ENCODE assay signal across 14 cellular contexts in the genomic region with DNA sequence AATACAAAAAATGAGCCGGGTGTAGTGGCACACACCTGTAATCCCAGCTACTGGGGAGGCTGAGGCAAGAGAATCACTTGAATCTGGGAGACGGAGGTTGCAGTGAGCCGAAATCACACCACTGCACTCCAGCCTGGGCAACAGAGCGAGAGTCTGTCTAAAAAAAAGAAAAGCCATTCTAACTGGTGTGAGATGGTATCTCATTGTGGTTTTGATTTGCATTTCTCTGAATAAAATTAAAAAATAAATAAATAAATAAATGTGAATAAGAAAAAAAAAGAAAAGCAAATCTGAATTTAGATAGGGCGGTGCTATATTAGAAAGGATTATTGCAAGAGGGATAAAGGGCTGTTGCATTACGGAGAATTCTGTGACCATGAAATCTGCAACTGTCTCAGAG. TPM values are rescaled to one million over a fixed set of nuclear protein-coding genes. Genes with fewer than 3 reads are reported as not detected.
"Had no signal": no experiment of that assay in that cellular context is flagged by ENCODE, and none has a peak within 500 bp of the region (broad histone marks: within the 10 kb centered on the region; RNA-seq: fewer than 3 reads in every experiment).

No MANE protein-coding gene starts in this region.

RNA-seq across cellular contexts. Expression of gene SLC10A2, which starts 37.2 kb away (rescaled TPM):
- total RNA-seq: activated B cell treated with CpG ODN at 0.5 μM for 24 hours; activated CD4-positive, alpha-beta memory T cell treated with anti-CD3 and anti-CD28 coated beads for 36 hours; activated naive CD4-positive, alpha-beta T cell treated with anti-CD3 and anti-CD28 coated beads for 36 hours; activated naive CD4-positive, alpha-beta T cell treated with anti-CD3 and anti-CD28 coated beads, Interleukin-2, amount 50 U/mL, for 72 hours; activated T-cell treated with anti-CD3 and anti-CD28 coated beads, Interleukin-2, amount 50 U/mL, for 4 hours; activated T-helper 1 cell treated with anti-CD3 and anti-CD28 coated beads, Interleukin-12 subunit alpha, Interleukin-12 subunit beta, Interleukin-2, Interleukin-4 antibody, amounts not matched to agents 30 ng/mL and 10 ng/mL and 1 ng/mL, durations not matched to agents 14 hours and 24 hours and 36 hours; adrenal gland; astrocyte; body of pancreas; cardiac septum; SJCRH30; T-cell; T-helper 17 cell had no signal
- polyA plus RNA-seq: adrenal gland, SK-N-SH had no signal
